In genomic region chr1:160777486-160778089, GRCh38 we compare ENCODE assay signal across 1 cellular context.
TF ChIP-seq lines count a peak whose summit lies in the region.

No MANE protein-coding gene starts in this region.

TF ChIP-seq in GM12878, 131 proteins besides CTCF, POLR2A, EP300 and RAD21:
- TF ChIP-seq MEF2B (IDR thresholded peaks at IDR 0.05; ENCODE audit: partially characterized antibody, poor library complexity, severe bottlenecking) (peak; percentile 16), IKZF1 (conservative IDR thresholded peaks at IDR 0.05) (peak; percentile 59), NR2C1 (IDR thresholded peaks at IDR 0.05) (no peak), ATF7 (IDR thresholded peaks at IDR 0.05; ENCODE audit: low read depth) (no peak), NR2C2 (IDR thresholded peaks at IDR 0.05; ENCODE audit: borderline replicate concordance, control insufficient read depth, insufficient read length, low read depth) (no peak), USF1 (IDR thresholded peaks at IDR 0.05; ENCODE audit: borderline replicate concordance, extremely low read length, insufficient read depth, low read depth, low read length) (no peak), ZNF207 (IDR thresholded peaks at IDR 0.05; ENCODE audit: borderline replicate concordance) (no peak), TCF3 (IDR thresholded peaks at IDR 0.05; ENCODE audit: borderline replicate concordance, insufficient read depth, low read depth, low read length) (0 out of 2 replicates have a peak, but pooled peaks have one; percentile 35), BCL3 (IDR thresholded peaks at IDR 0.05; ENCODE audit: borderline replicate concordance, insufficient read depth, low read depth, low read length, poor library complexity, severe bottlenecking) (no peak), MYC (IDR thresholded peaks at IDR 0.05; ENCODE audit: insufficient read depth, insufficient read length, insufficient replicate concordance, low read length, severe bottlenecking) (no peak), BHLHE40 (IDR thresholded peaks at IDR 0.05; ENCODE audit: borderline replicate concordance in 1 of 2, low read depth in 2 of 2, low read length in 1 of 2) (no peak), FOXM1 (IDR thresholded peaks at IDR 0.05; ENCODE audit: low read depth, low read length) (no peak), RFX5 (IDR thresholded peaks at IDR 0.05; ENCODE audit: low read depth, low read length) (no peak), RB1 (IDR thresholded peaks at IDR 0.05; ENCODE audit: borderline replicate concordance) (0 out of 2 replicates have a peak, but pooled peaks have one; percentile 64), TAF1 (IDR thresholded peaks at IDR 0.05; ENCODE audit: borderline replicate concordance, low read depth, low read length) (no peak), KDM1A (IDR thresholded peaks at IDR 0.05; ENCODE audit: borderline replicate concordance) (no peak), MTA3 (IDR thresholded peaks at IDR 0.05; ENCODE audit: borderline replicate concordance, low read length) (no peak), SMC3 (IDR thresholded peaks at IDR 0.05; ENCODE audit: borderline replicate concordance, low read length) (peak; percentile 61), BCL11A (IDR thresholded peaks at IDR 0.05; ENCODE audit: low read depth, low read length) (no peak), YY1 (IDR thresholded peaks at IDR 0.05; ENCODE audit: low read depth, low read length) (0 out of 2 replicates have a peak, but pooled peaks have one; percentile 43), FOS (IDR thresholded peaks at IDR 0.05; ENCODE audit: borderline replicate concordance, extremely low read depth, insufficient read length) (no peak)
